Comparison of ENCODE assay signal across 8 cellular contexts in the genomic region with DNA sequence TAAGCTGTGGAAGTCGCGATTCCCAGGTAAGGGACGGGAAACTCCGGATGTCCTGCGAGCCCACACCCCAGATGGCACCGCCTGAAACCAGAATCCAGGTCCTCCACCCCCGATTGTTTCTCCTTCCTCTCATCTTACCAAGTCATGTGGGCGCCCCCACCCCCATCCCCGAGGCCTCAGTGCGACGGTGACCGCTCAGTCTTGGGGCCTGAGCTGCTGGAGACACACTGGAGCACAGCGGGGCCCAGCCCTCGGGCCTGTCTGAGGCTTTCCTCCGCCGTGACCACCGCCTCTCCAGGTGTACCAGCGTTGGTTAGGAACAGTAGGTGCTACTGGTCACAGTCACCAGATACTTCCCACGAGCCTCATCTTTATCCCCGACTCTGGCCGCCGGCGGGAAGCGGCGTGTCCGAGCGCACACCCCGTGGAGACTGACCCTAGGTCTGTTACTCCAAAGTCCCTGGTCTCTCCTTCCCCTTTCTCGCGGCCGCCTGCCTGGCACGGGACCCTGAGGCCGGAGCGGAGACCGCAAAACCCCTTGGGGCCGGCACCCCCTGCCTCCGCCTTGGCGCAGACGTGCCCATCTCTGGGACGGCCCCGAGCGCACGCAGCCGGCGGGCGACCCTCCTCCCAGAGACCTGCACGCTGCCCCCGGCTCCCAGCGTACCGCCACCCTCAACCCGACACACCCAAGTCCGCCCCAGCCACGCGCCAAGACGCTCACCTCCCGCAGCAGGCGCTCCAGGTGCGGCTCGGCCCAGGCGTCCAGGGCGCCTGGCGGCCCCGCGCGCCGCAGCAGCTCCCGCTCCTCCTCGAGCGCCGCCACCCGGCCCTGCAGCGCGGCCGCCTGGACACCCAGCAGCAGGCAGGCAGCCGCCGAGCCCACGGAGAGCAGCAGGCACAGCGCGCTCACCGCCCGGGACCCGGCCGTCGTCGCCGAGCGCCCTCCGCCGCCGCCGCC. TPM values are rescaled to one million over a fixed set of nuclear protein-coding genes. Genes with fewer than 3 reads are reported as not detected.
DNase-seq lines count a peak whose midpoint lies in the region; ATAC-seq and TF ChIP-seq lines count a peak whose summit lies in the region.

No MANE protein-coding gene starts in this region.

- H3K9ac ChIP-seq in skeletal muscle tissue (ENCODE audit: low read depth in 1 of 3, low read length in 3 of 3) = peak overlapping the region in 1 of 3 donors; percentile 76

- peaks cover 6% of the 10 kb centered on the region for H3K4me1 ChIP-seq in iPS DF 6.9 (ENCODE audit: control insufficient read depth, insufficient read depth, low read length)
- peaks cover 13 to 30% (median 22%) of the 10 kb centered on the region in 3 donors for H3K4me1 ChIP-seq in skeletal muscle tissue (ENCODE audit: control insufficient read depth in 3 of 3, insufficient read depth in 3 of 3, low read length in 3 of 3)

- H3K27ac ChIP-seq in iPS DF 6.9 (ENCODE audit: low read length) (no peak overlapping the region), skeletal muscle tissue (ENCODE audit: low read depth, low read length) (no peak overlapping the region)

- peak overlapping the region; percentile 66; the same call in 1 of the 2 replicates for H3K4me3 ChIP-seq in iPS DF 6.9 (ENCODE audit: low read length)
- peak overlapping the region in 2 of 3 donors; percentile 60 to 72 for H3K4me3 ChIP-seq in skeletal muscle tissue (ENCODE audit: low read length in 3 of 3)

- H3K9me3 ChIP-seq in iPS DF 6.9 (ENCODE audit: control insufficient read depth, insufficient read depth, low read length) (no peaks in the 10 kb centered on the region), skeletal muscle tissue (ENCODE audit: control insufficient read depth in 3 of 3, low read length in 3 of 3) (peaks cover 0 to 3% (median 0%) of the 10 kb centered on the region in 3 donors)

- no CpG with 5 or more reads among the region's 91 CpGs for WGBS in iPS DF 6.9 (ENCODE audit: insufficient coverage, insufficient read length)

- H3K27me3 Mint-ChIP-seq in CD14-positive monocyte (ENCODE audit: low read depth in 3 of 3) = peaks cover 24 to 29% (median 26%) of the 10 kb centered on the region in 3 donors

- no peak for TF ChIP-seq CTCF in CD14-positive monocyte (IDR thresholded peaks at IDR 0.05)

- peak overlapping the region in 2 of 7 donors; percentile 23 to 30 for H3K27ac Mint-ChIP-seq in CD14-positive monocyte
- no peak overlapping the region for H3K27ac Mint-ChIP-seq in activated naive CD4-positive, alpha-beta T cell treated with anti-CD3 and anti-CD28 coated beads, Interleukin-2, amount 50 U/mL, for 72 hours

- intact Hi-C loops in CD14-positive monocyte (cut with micrococcal nuclease) = loop anchor here (2.0 kb wide), 2 partner anchors 307 to 309 kb away; no protein-coding TSS in a partner anchor

- H3K36me3 Mint-ChIP-seq in CD14-positive monocyte = peaks cover 4 to 7% of the 10 kb centered on the region in 2 donors
- H3K36me3 Mint-ChIP-seq in activated naive CD4-positive, alpha-beta T cell treated with anti-CD3 and anti-CD28 coated beads, Interleukin-2, amount 50 U/mL, for 72 hours = peaks cover 14 to 19% of the 10 kb centered on the region in 2 donors

- no peaks in the 10 kb centered on the region for H3K36me3 ChIP-seq in iPS DF 6.9 (ENCODE audit: control insufficient read depth, insufficient read depth, low read length)
- peaks cover 0 to 3% (median 0%) of the 10 kb centered on the region in 3 donors for H3K36me3 ChIP-seq in skeletal muscle tissue (ENCODE audit: control insufficient read depth in 3 of 3, insufficient read depth in 3 of 3, low read length in 3 of 3)

- peaks cover 13% of the 10 kb centered on the region for H3K27me3 ChIP-seq in iPS DF 6.9 (ENCODE audit: control insufficient read depth, insufficient read depth, low read length)
- H3K27me3 ChIP-seq in skeletal muscle tissue (ENCODE audit: control insufficient read depth in 3 of 3, insufficient read depth in 3 of 3, low read length in 3 of 3) = peaks cover 5 to 15% (median 10%) of the 10 kb centered on the region in 3 donors

- H3K9me3 Mint-ChIP-seq in CD14-positive monocyte = peaks cover 0 to 10% (median 4%) of the 10 kb centered on the region in 7 donors
- peaks cover 7 to 11% of the 10 kb centered on the region in 2 donors for H3K9me3 Mint-ChIP-seq in activated naive CD4-positive, alpha-beta T cell treated with anti-CD3 and anti-CD28 coated beads, Interleukin-2, amount 50 U/mL, for 72 hours

- ATAC-seq in HG02885 (IDR thresholded peaks at IDR 0.05; ENCODE audit: poor library complexity, unreplicated experiment) = peak; percentile 14
- ATAC-seq in activated naive CD4-positive, alpha-beta T cell treated with anti-CD3 and anti-CD28 coated beads, Interleukin-2, amount 50 U/mL, for 72 hours = peak; percentile 10 to 53
- ATAC-seq in HG02970 (IDR thresholded peaks at IDR 0.05; ENCODE audit: low FRiP score, unreplicated experiment) = no peak

- peak overlapping the region; percentile 74 to 85 for H3K4me3 Mint-ChIP-seq in CD14-positive monocyte

- DNase-seq in CD14-positive monocyte (ENCODE audit: low spot score) (no peak), iPS DF 6.9 (ENCODE audit: low read depth, low spot score) (no peak), DMS153 (lab: John Stamatoyannopoulos, UW) (no peak), T-helper 1 cell (no peak)
- DNase-seq in activated naive CD4-positive, alpha-beta T cell treated with anti-CD3 and anti-CD28 coated beads, Interleukin-2, amount 50 U/mL, for 72 hours (ENCODE audit: low spot score in 2 of 2) = peak in 1 of 2 donors; percentile 12

- H3K4me1 Mint-ChIP-seq in CD14-positive monocyte = peaks cover 20% of the 10 kb centered on the region

RNA-seq across cellular contexts. Expression of a gene that starts 0.7 kb away (rescaled TPM):
- polyA plus RNA-seq in CD14-positive monocyte = under 1 TPM in 1 of 2 donors, not detected in 1; 0.11 TPM
- total RNA-seq in activated naive CD4-positive, alpha-beta T cell treated with anti-CD3 and anti-CD28 coated beads, Interleukin-2, amount 50 U/mL, for 72 hours = under 1 TPM; 0.14 to 0.20 TPM
- 0.52 TPM for total RNA-seq in skeletal muscle tissue

RNA-seq across cellular contexts. Expression of a gene that starts 37.4 kb away (rescaled TPM):
- 1 to 10 TPM; 3.0 to 4.9 TPM for polyA plus RNA-seq in CD14-positive monocyte
- 10 to 100 TPM; 24.4 to 37.8 TPM for total RNA-seq in activated naive CD4-positive, alpha-beta T cell treated with anti-CD3 and anti-CD28 coated beads, Interleukin-2, amount 50 U/mL, for 72 hours
- total RNA-seq in skeletal muscle tissue = 25.6 TPM
